Comparison of ENCODE assay signal across 1 cellular context in genomic region chr5:27403248-27403882, GRCh38.
TF ChIP-seq lines count a peak whose summit lies in the region.

No MANE protein-coding gene starts in this region.

TF ChIP-seq in GM12878, 131 proteins besides CTCF, POLR2A, EP300 and RAD21 (continued from another document):
- no peak for TF ChIP-seq ZZZ3 (IDR thresholded peaks at IDR 0.05; ENCODE audit: control insufficient read depth, insufficient read length, low read depth)
- TF ChIP-seq NFIC (IDR thresholded peaks at IDR 0.05; ENCODE audit: low read depth, low read length): no peak
- no peak for TF ChIP-seq SMC3 (IDR thresholded peaks at IDR 0.05; ENCODE audit: borderline replicate concordance, low read length)
- no peak for TF ChIP-seq WRNIP1 (IDR thresholded peaks at IDR 0.05; ENCODE audit: borderline replicate concordance, low read depth, low read length)
- TF ChIP-seq CEBPB (IDR thresholded peaks at IDR 0.05; ENCODE audit: borderline replicate concordance in 1 of 2, low read depth in 2 of 2, low read length in 2 of 2): no peak
- no peak for TF ChIP-seq DPF2 (IDR thresholded peaks at IDR 0.05)
- TF ChIP-seq MTA2 (IDR thresholded peaks at IDR 0.05; ENCODE audit: low read depth): no peak
- TF ChIP-seq USF2 (IDR thresholded peaks at IDR 0.05; ENCODE audit: borderline replicate concordance, low read depth, low read length): no peak
- no peak for TF ChIP-seq RUNX3 (IDR thresholded peaks at IDR 0.05; ENCODE audit: low read length)
- no peak for TF ChIP-seq NR2F1 (conservative IDR thresholded peaks at IDR 0.05)
- TF ChIP-seq, protein P1, sequence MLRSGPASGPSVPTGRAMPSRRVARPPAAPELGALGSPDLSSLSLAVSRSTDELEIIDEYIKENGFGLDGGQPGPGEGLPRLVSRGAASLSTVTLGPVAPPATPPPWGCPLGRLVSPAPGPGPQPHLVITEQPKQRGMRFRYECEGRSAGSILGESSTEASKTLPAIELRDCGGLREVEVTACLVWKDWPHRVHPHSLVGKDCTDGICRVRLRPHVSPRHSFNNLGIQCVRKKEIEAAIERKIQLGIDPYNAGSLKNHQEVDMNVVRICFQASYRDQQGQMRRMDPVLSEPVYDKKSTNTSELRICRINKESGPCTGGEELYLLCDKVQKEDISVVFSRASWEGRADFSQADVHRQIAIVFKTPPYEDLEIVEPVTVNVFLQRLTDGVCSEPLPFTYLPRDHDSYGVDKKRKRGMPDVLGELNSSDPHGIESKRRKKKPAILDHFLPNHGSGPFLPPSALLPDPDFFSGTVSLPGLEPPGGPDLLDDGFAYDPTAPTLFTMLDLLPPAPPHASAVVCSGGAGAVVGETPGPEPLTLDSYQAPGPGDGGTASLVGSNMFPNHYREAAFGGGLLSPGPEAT (IDR thresholded peaks at IDR 0.05; ENCODE audit: low read depth): no peak
